In genomic region chr7:149286811-149287400, GRCh38 we compare ENCODE assay signal across 2 cellular contexts.
TF ChIP-seq lines count a peak whose summit lies in the region.

No MANE protein-coding gene starts in this region.

TF ChIP-seq in liver, 16 proteins besides CTCF, POLR2A, EP300 and RAD21:
- peak; percentile 43 to 54 for TF ChIP-seq HNF4A (conservative IDR thresholded peaks at IDR 0.05)
- no peak for TF ChIP-seq TAF1 (conservative IDR thresholded peaks at IDR 0.05)
- TF ChIP-seq GABPA (IDR thresholded peaks at IDR 0.05 in 1 of 2, conservative IDR thresholded peaks at IDR 0.05 in 1 of 2) = no peak
- peak; percentile 50 for TF ChIP-seq SP1 (IDR thresholded peaks at IDR 0.05)
- TF ChIP-seq FOXA2 (IDR thresholded peaks at IDR 0.05) = peak; percentile 92
- no peak for TF ChIP-seq MAX (IDR thresholded peaks at IDR 0.05)
- no peak for TF ChIP-seq REST (IDR thresholded peaks at IDR 0.05)
- no peak for TF ChIP-seq ZBTB33 (IDR thresholded peaks at IDR 0.05)
- no peak for TF ChIP-seq NR2F2 (IDR thresholded peaks at IDR 0.05)
- TF ChIP-seq JUND (IDR thresholded peaks at IDR 0.05) = no peak
- no peak for TF ChIP-seq RXRA (IDR thresholded peaks at IDR 0.05)
- no peak for TF ChIP-seq YY1 (IDR thresholded peaks at IDR 0.05)
- TF ChIP-seq EGR1 (IDR thresholded peaks at IDR 0.05; ENCODE audit: low read depth in 2 of 2) = no peak
- peak; percentile 80 for TF ChIP-seq FOXA1 (IDR thresholded peaks at IDR 0.05)
- TF ChIP-seq ATF3 (IDR thresholded peaks at IDR 0.05) = no peak
- TF ChIP-seq HNF4G (IDR thresholded peaks at IDR 0.05) = no peak
TF ChIP-seq in liver: peak in this region for 4.

TF ChIP-seq in HepG2, 621 proteins besides CTCF, POLR2A, EP300 and RAD21:
- TF ChIP-seq ZGPAT (CRISPR knock-in tag; IDR thresholded peaks at IDR 0.05) (no peak), NBN (conservative IDR thresholded peaks at IDR 0.05) (no peak), ZNF33A (CRISPR knock-in tag; IDR thresholded peaks at IDR 0.05; ENCODE audit: borderline replicate concordance) (no peak), ZNF281 (CRISPR knock-in tag; IDR thresholded peaks at IDR 0.05; ENCODE audit: borderline replicate concordance) (no peak)
